Comparison of ENCODE assay signal across 8 cellular contexts in genomic region chr12:130871286-130872178, GRCh38. TPM values are rescaled to one million over a fixed set of nuclear protein-coding genes. Genes with fewer than 3 reads are reported as not detected.
A peak's percentile ranks its signal among the peaks of the same experiment; 100 is the strongest.
DNase-seq lines count a peak whose midpoint lies in the region; ATAC-seq and TF ChIP-seq lines count a peak whose summit lies in the region.

Gene RAN (plus strand): TSS chr12:130872066. CDS start chr12:130872594, 528 bp downstream.

- peak within 1 kb of the TSS; percentile 100 for H3K27ac Mint-ChIP-seq in activated naive CD8-positive, alpha-beta T cell
- H3K27ac Mint-ChIP-seq in osteocyte (ENCODE audit: unreplicated experiment) = peak within 1 kb of the TSS; percentile 70

- peak within 1 kb of the TSS; percentile 100 for H3K4me3 Mint-ChIP-seq in activated naive CD8-positive, alpha-beta T cell
- H3K4me3 Mint-ChIP-seq in osteocyte (ENCODE audit: unreplicated experiment) = peak within 1 kb of the TSS; percentile 90

- ATAC-seq in HG02610 (IDR thresholded peaks at IDR 0.05; ENCODE audit: unreplicated experiment) (peak; percentile 76), thoracic aorta (ENCODE audit: insufficient number of reproducible peaks, low FRiP score, low read depth) (peak; percentile 86)

- DNase-seq in NCI-H1105 (lab: John Stamatoyannopoulos, UW) (peak; percentile 85), SKM-1 treated with dmso at 0.1 percent for 144 hours (lab: John Stamatoyannopoulos, UW; ENCODE audit: unreplicated experiment) (peak; percentile 36), glomerular visceral epithelial cell (ENCODE audit: extremely low spot score) (peak; percentile 96), osteocyte (ENCODE audit: extremely low spot score, unreplicated experiment) (peak; percentile 98), thoracic aorta (ENCODE audit: low spot score) (peak; percentile 38)

- H3K4me3 ChIP-seq in GM08714 (ENCODE audit: low read length) (peak within 1 kb of the TSS; percentile 99), thoracic aorta (peak within 1 kb of the TSS; percentile 78)

- no peaks in the 10 kb centered on the region for H3K9me3 ChIP-seq in thoracic aorta

- H3K27ac ChIP-seq in thoracic aorta = peak within 1 kb of the TSS; percentile 69 to 71

- H3K27me3 Mint-ChIP-seq in activated naive CD8-positive, alpha-beta T cell = no peaks in the 10 kb centered on the region
- H3K27me3 Mint-ChIP-seq in osteocyte (ENCODE audit: unreplicated experiment) = no peaks in the 10 kb centered on the region

- H3K36me3 ChIP-seq in thoracic aorta = peaks cover 28% of the 10 kb centered on the region

- H3K27me3 ChIP-seq in thoracic aorta (replicated peaks; ENCODE audit: insufficient read depth) = no peaks in the 10 kb centered on the region

- H3K9me3 Mint-ChIP-seq in activated naive CD8-positive, alpha-beta T cell (ENCODE audit: low read depth) = no peaks in the 10 kb centered on the region
- H3K9me3 Mint-ChIP-seq in osteocyte (ENCODE audit: unreplicated experiment) = no peaks in the 10 kb centered on the region

- peaks cover 10 to 20% of the 10 kb centered on the region in 2 donors for H3K4me1 ChIP-seq in thoracic aorta (ENCODE audit: control insufficient read depth in 1 of 2, low read depth in 2 of 2)

- H3K4me1 Mint-ChIP-seq in activated naive CD8-positive, alpha-beta T cell (ENCODE audit: low read depth) = peaks cover 74% of the 10 kb centered on the region
- peaks cover 30% of the 10 kb centered on the region for H3K4me1 Mint-ChIP-seq in osteocyte (ENCODE audit: unreplicated experiment)

- TF ChIP-seq CTCF in osteocyte (IDR thresholded peaks at IDR 0.05) (no peak), thoracic aorta (IDR thresholded peaks at IDR 0.05) (no peak)

- H3K36me3 Mint-ChIP-seq in activated naive CD8-positive, alpha-beta T cell = peaks cover 28% of the 10 kb centered on the region
- peaks cover 37% of the 10 kb centered on the region for H3K36me3 Mint-ChIP-seq in osteocyte (ENCODE audit: unreplicated experiment)

RNA-seq across cellular contexts. Expression of gene RAN, which starts in this region (rescaled TPM):
- total RNA-seq in osteocyte = 471 and 474 TPM in 2 replicates
- 100 to 1,000 TPM; 120 to 168 TPM for total RNA-seq in thoracic aorta

Comparison
In these comparisons a context has a peak if more than half of its experiments do, and no peak if none do; other contexts are left out.
1. Peak in every context shown above with its lines: DNase-seq, ATAC-seq, H3K4me3 ChIP-seq and H3K27ac ChIP-seq.
2. DNase-seq: peak in every context shown above with its lines; median percentile 98 in osteocyte; 96 in glomerular visceral epithelial cell; 85 in NCI-H1105; 38 in thoracic aorta; 36 in SKM-1 treated with dmso at 0.1 percent for 144 hours.